ENCODE assay signal across 17 cellular contexts in the genomic region with DNA sequence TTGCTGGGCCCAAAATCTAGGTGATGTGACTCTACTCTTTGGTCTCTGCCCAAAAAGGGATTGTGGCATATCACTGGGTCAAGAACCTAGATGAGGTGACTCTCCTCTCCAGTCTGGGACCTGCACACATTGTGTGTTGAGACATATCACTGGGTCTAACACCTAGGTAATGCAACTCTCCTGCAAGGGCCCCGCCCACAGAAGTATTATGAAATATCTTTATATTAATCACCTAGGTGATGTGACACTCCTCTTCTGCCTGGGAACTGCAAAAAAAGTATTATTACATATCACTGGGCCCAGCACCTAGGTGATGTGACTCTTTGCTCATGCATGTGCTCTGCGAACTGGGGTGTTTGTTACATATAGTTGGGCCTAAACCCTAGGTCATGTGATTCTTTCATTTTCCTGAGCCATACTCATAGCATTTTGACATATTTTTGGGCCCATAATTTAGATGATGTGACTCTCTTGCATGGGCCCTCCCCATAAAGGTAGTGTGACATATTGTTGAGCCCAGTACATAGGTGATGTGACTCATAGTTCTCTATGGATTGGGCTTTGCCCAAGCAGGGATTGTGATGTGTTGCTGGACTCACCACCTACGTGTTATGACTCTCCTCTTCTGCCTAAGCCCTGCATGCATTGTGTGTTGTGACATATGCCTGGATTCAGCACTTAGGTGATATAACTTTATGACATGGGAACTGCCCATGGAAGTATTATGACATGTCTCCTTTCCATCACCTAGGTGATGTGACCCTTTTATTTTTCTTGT.
"Had no signal": no experiment of that assay in that cellular context is flagged by ENCODE, and none has a peak within 500 bp of the region (broad histone marks: within the 10 kb centered on the region; RNA-seq: fewer than 3 reads in every experiment).

No MANE protein-coding gene starts in this region.

- DNase-seq: activated B cell treated with CpG ODN at 0.5 μM for 24 hours; activated CD4-positive, alpha-beta T cell treated with anti-CD3 and anti-CD28 coated beads, Interleukin-2, amount 10 ng/mL, durations not matched to agents 7 days and 5 days; activated gamma-delta T cell; activated naive CD8-positive, alpha-beta T cell treated with anti-CD3 and anti-CD28 coated beads, Interleukin-2, amount 10 ng/mL, durations not matched to agents 7 days and 5 days; activated T-cell treated with anti-CD3 and anti-CD28 coated beads, Interleukin-2, amount 50 U/mL, for 1 hour; anterior cingulate cortex; cerebellar nuclear complex; effector memory CD4-positive, alpha-beta T cell; islet precursor cell; midbrain; SJCRH30; stimulated activated CD4-positive, alpha-beta T cell treated with anti-CD3 and anti-CD28 coated beads, Interleukin-2, amount 100 ng/mL, for 48 hours; stimulated activated naive CD4-positive, alpha-beta T cell treated with Interleukin-2 at 50 U/mL for 16 hours; upper lobe of left lung had no signal

- H3K27ac ChIP-seq: hepatocyte, SJCRH30, upper lobe of left lung had no signal

- H3K4me1 ChIP-seq: SJCRH30, upper lobe of left lung had no signal

- H3K27me3 ChIP-seq: hepatocyte, SJCRH30, upper lobe of left lung had no signal

- FAIRE-seq: TTC549 had no signal

- H3K4me3 Mint-ChIP-seq: activated B cell treated with CpG ODN at 0.5 μM for 24 hours; activated CD4-positive, alpha-beta T cell treated with anti-CD3 and anti-CD28 coated beads, Interleukin-2, amount 10 ng/mL, durations not matched to agents 7 days and 5 days; activated naive CD8-positive, alpha-beta T cell treated with anti-CD3 and anti-CD28 coated beads, Interleukin-2, amount 10 ng/mL, durations not matched to agents 7 days and 5 days; dendritic cell treated with granulocyte-macrophage colony-stimulating factor and Interleukin-4, amounts not matched to agents 40 ng/mL and 50 ng/mL, for 4 days had no signal

- H2AFZ ChIP-seq: hepatocyte had no signal

- H3K4me3 ChIP-seq: hepatocyte, SJCRH30, upper lobe of left lung had no signal

- H3K9me3 Mint-ChIP-seq: activated B cell treated with CpG ODN at 0.5 μM for 24 hours had no signal

- H3K36me3 ChIP-seq: SJCRH30 had no signal

- H3K4me2 ChIP-seq: hepatocyte had no signal

- H3K9me3 ChIP-seq: SJCRH30 had no signal

- H3K27ac Mint-ChIP-seq: activated B cell treated with CpG ODN at 0.5 μM for 24 hours; activated CD4-positive, alpha-beta T cell treated with anti-CD3 and anti-CD28 coated beads, Interleukin-2, amount 10 ng/mL, durations not matched to agents 7 days and 5 days; activated naive CD8-positive, alpha-beta T cell treated with anti-CD3 and anti-CD28 coated beads, Interleukin-2, amount 10 ng/mL, durations not matched to agents 7 days and 5 days; dendritic cell treated with granulocyte-macrophage colony-stimulating factor and Interleukin-4, amounts not matched to agents 40 ng/mL and 50 ng/mL, for 4 days had no signal

- H3K27me3 Mint-ChIP-seq: activated B cell treated with CpG ODN at 0.5 μM for 24 hours; activated CD4-positive, alpha-beta T cell treated with anti-CD3 and anti-CD28 coated beads, Interleukin-2, amount 10 ng/mL, durations not matched to agents 7 days and 5 days; activated naive CD8-positive, alpha-beta T cell treated with anti-CD3 and anti-CD28 coated beads, Interleukin-2, amount 10 ng/mL, durations not matched to agents 7 days and 5 days; dendritic cell treated with granulocyte-macrophage colony-stimulating factor and Interleukin-4, amounts not matched to agents 40 ng/mL and 50 ng/mL, for 4 days had no signal
